Comparison of ENCODE assay signal across 8 cellular contexts in the genomic region with DNA sequence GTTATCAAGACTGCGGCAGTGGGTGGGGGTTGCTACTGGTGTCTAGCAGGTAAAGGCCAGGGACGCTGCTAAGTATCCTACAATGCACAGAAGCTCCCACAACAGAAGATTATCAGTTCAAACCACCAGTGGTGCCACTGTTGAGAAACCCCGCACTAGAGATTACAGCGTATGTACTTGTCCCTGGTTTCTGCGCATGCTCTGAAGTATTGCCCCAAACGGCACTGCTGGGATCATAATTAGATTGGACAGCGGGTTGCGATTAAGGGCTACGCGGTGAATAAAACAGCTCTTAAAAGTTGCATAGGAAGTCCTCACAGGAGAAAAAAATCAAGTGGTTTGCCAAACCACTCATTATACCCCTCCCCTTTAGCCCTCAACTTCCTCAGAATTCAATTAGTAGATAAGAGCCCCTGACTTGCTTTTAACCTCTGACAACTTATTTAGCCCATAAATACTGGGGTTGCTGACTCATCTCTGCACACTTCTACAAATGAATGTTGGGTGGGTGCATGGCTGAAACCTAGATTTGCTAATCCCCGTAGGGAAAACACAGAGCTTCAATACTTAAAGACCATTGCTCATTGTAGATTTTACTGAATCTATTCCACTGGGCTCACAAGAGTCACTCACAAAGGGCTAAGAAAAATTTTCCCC.
DNase-seq lines count a peak whose midpoint lies in the region; ATAC-seq and TF ChIP-seq lines count a peak whose summit lies in the region.

No MANE protein-coding gene starts in this region.

- H3K4me1 Mint-ChIP-seq in HFFc6 (ENCODE audit: low read depth) (peaks cover 47% of the 10 kb centered on the region), mesothelial cell of epicardium (peaks cover 36% of the 10 kb centered on the region)
- peaks cover 38% of the 10 kb centered on the region for H3K4me1 Mint-ChIP-seq in activated T-cell treated with anti-CD3 and anti-CD28 coated beads, Interleukin-2, amount 50 U/mL, for 24 hours (ENCODE audit: low read depth)

- H3K27me3 Mint-ChIP-seq in HFFc6 (ENCODE audit: insufficient read depth), result peaks cover 15% of the 10 kb centered on the region
- H3K27me3 Mint-ChIP-seq in activated T-cell treated with anti-CD3 and anti-CD28 coated beads, Interleukin-2, amount 50 U/mL, for 24 hours, result peaks cover 11% of the 10 kb centered on the region
- H3K27me3 Mint-ChIP-seq in mesothelial cell of epicardium (ENCODE audit: low read depth), result peaks cover 11% of the 10 kb centered on the region

- no peaks in the 10 kb centered on the region for H3K36me3 Mint-ChIP-seq in HFFc6 (ENCODE audit: low read depth)
- no peaks in the 10 kb centered on the region for H3K36me3 Mint-ChIP-seq in activated T-cell treated with anti-CD3 and anti-CD28 coated beads, Interleukin-2, amount 50 U/mL, for 24 hours (ENCODE audit: low read depth)
- no peaks in the 10 kb centered on the region for H3K36me3 Mint-ChIP-seq in mesothelial cell of epicardium

- TF ChIP-seq CTCF in GM12865 (IDR thresholded peaks at IDR 0.05; ENCODE audit: insufficient read depth, low read depth, low read length, missing control alignments) (no peak), HFFc6 (IDR thresholded peaks at IDR 0.05) (no peak), mesothelial cell of epicardium (IDR thresholded peaks at IDR 0.05; ENCODE audit: unreplicated experiment) (no peak)

- intact Hi-C loops in posterior vena cava (cut with DNase I), result no loop called here

- peak; percentile 85 for DNase-seq in GM12865 (ENCODE audit: low read depth)
- DNase-seq in HFFc6, result peak; percentile 33
- peak; percentile 88 for DNase-seq in NCI-H2227 (lab: John Stamatoyannopoulos, UW; ENCODE audit: unreplicated experiment)
- DNase-seq in activated T-cell treated with anti-CD3 and anti-CD28 coated beads, Interleukin-2, amount 50 U/mL, for 24 hours, result peak; percentile 50
- DNase-seq in mesothelial cell of epicardium (ENCODE audit: low spot score in 2 of 2, unreplicated experiment in 2 of 2), result no peak
- DNase-seq in posterior vena cava (ENCODE audit: low spot score), result no peak
- DNase-seq in kidney tubule cell (ENCODE audit: low spot score), result no peak

- H3K27ac Mint-ChIP-seq in HFFc6 (no peak overlapping the region), mesothelial cell of epicardium (peak overlapping the region; percentile 40)
- H3K27ac Mint-ChIP-seq in activated T-cell treated with anti-CD3 and anti-CD28 coated beads, Interleukin-2, amount 50 U/mL, for 24 hours, result peak overlapping the region; percentile 94

- no peaks in the 10 kb centered on the region for H3K9me3 Mint-ChIP-seq in HFFc6
- no peaks in the 10 kb centered on the region for H3K9me3 Mint-ChIP-seq in activated T-cell treated with anti-CD3 and anti-CD28 coated beads, Interleukin-2, amount 50 U/mL, for 24 hours
- no peaks in the 10 kb centered on the region for H3K9me3 Mint-ChIP-seq in mesothelial cell of epicardium

- no peak overlapping the region; the same call in 1 of the 2 replicates for H3K4me3 ChIP-seq in GM12865 (ENCODE audit: low read depth, low read length)

- no peak for ATAC-seq in HG02852 (IDR thresholded peaks at IDR 0.05; ENCODE audit: unreplicated experiment)

- H3K4me3 Mint-ChIP-seq in HFFc6 (no peak overlapping the region), mesothelial cell of epicardium (no peak overlapping the region)
- H3K4me3 Mint-ChIP-seq in activated T-cell treated with anti-CD3 and anti-CD28 coated beads, Interleukin-2, amount 50 U/mL, for 24 hours, result peak overlapping the region; percentile 59

Comparison
In these comparisons a context has a peak if more than half of its experiments do, and no peak if none do; other contexts are left out.
1. DNase-seq: peak in GM12865 (single experiment), HFFc6 (single experiment), NCI-H2227 (single experiment) and activated T-cell treated with anti-CD3 and anti-CD28 coated beads, Interleukin-2, amount 50 U/mL, for 24 hours (single experiment); none in mesothelial cell of epicardium (0 of 2), posterior vena cava (single experiment) and kidney tubule cell (single experiment).